ENCODE assay signal across 8 cellular contexts in genomic region chr9:88077071-88077617, GRCh38.
DNase-seq lines count a peak whose midpoint lies in the region; ATAC-seq and TF ChIP-seq lines count a peak whose summit lies in the region.

No MANE protein-coding gene starts in this region.

- H3K4me1 ChIP-seq in adipocyte (ENCODE audit: control insufficient read depth, insufficient read depth, low read length), result peaks cover 5% of the 10 kb centered on the region
- peaks cover 4% of the 10 kb centered on the region; the same call in 1 of the 2 replicates for H3K4me1 ChIP-seq in iPS-20b (ENCODE audit: insufficient read depth, low read length)

- no peaks in the 10 kb centered on the region for H3K9me3 Mint-ChIP-seq in stimulated activated naive CD8-positive, alpha-beta T cell treated with anti-CD3 and anti-CD28 coated beads, Interleukin-15, amount 100 ng/mL, for 72 hours

- DNase-seq in DMS 273 (lab: John Stamatoyannopoulos, UW; ENCODE audit: unreplicated experiment) (peak; percentile 32), DMS 273 treated with DMSO at 0.1 percent for 48 hours (lab: John Stamatoyannopoulos, UW) (no peak), adipocyte (ENCODE audit: low read depth) (peak; percentile 1), ACHN (no peak), cerebellar cortex (ENCODE audit: low spot score) (no peak)
- no peak for DNase-seq in stimulated activated naive CD8-positive, alpha-beta T cell treated with anti-CD3 and anti-CD28 coated beads, Interleukin-15, amount 100 ng/mL, for 72 hours

- H3K4me1 Mint-ChIP-seq in stimulated activated naive CD8-positive, alpha-beta T cell treated with anti-CD3 and anti-CD28 coated beads, Interleukin-15, amount 100 ng/mL, for 72 hours, result peaks cover 20% of the 10 kb centered on the region

- no peaks in the 10 kb centered on the region for H3K36me3 ChIP-seq in adipocyte (ENCODE audit: control insufficient read depth, insufficient read depth, low read length, severe bottlenecking)
- H3K36me3 ChIP-seq in iPS-20b (ENCODE audit: insufficient read depth, low read depth, low read length), result no peaks in the 10 kb centered on the region

- H3K27me3 Mint-ChIP-seq in stimulated activated naive CD8-positive, alpha-beta T cell treated with anti-CD3 and anti-CD28 coated beads, Interleukin-15, amount 100 ng/mL, for 72 hours, result peaks cover 80% of the 10 kb centered on the region

- no peaks in the 10 kb centered on the region for H3K9me3 ChIP-seq in adipocyte (ENCODE audit: control insufficient read depth, low read length)
- H3K9me3 ChIP-seq in iPS-20b (ENCODE audit: insufficient read depth, low read depth, low read length), result no peaks in the 10 kb centered on the region

- H3K27me3 ChIP-seq in adipocyte (replicated peaks; ENCODE audit: control insufficient read depth, insufficient read depth, low read length), result no peaks in the 10 kb centered on the region
- peaks cover 43% of the 10 kb centered on the region for H3K27me3 ChIP-seq in iPS-20b (ENCODE audit: insufficient read depth, low read length)

- H3K4me3 Mint-ChIP-seq in stimulated activated naive CD8-positive, alpha-beta T cell treated with anti-CD3 and anti-CD28 coated beads, Interleukin-15, amount 100 ng/mL, for 72 hours, result peak overlapping the region; percentile 77 to 82

- no peak overlapping the region for H3K9ac ChIP-seq in adipocyte (ENCODE audit: low read length)
- H3K9ac ChIP-seq in iPS-20b (ENCODE audit: low read depth, low read length), result no peak overlapping the region

- no peak overlapping the region for H3K27ac Mint-ChIP-seq in stimulated activated naive CD8-positive, alpha-beta T cell treated with anti-CD3 and anti-CD28 coated beads, Interleukin-15, amount 100 ng/mL, for 72 hours

- no peak for ATAC-seq in stimulated activated naive CD8-positive, alpha-beta T cell treated with anti-CD3 and anti-CD28 coated beads, Interleukin-15, amount 100 ng/mL, for 72 hours
- no peak for ATAC-seq in GM18505 (IDR thresholded peaks at IDR 0.05; ENCODE audit: unreplicated experiment)

- H3K4me3 ChIP-seq in adipocyte (ENCODE audit: low read length), result peak overlapping the region; percentile 83
- peak overlapping the region; percentile 74; the same call in 1 of the 2 replicates for H3K4me3 ChIP-seq in iPS-20b (ENCODE audit: low read length)

- in situ Hi-C loops in ACHN (cut with HindIII; ENCODE audit: low pct_ligation_motif_present, low pct_unique_long_range_greater_than_20kb, low sequenced_read_pairs), result no loop called here

- H3K27ac ChIP-seq in iPS-20b (ENCODE audit: low read length), result no peak overlapping the region

- no peak for TF ChIP-seq POLR2A in GM18505 (IDR thresholded peaks at IDR 0.05; ENCODE audit: borderline replicate concordance, extremely low read depth, insufficient read depth, insufficient read length)

Comparison
In these comparisons a context has a peak if more than half of its experiments do, and no peak if none do; other contexts are left out.
1. DNase-seq: peak in DMS 273 (single experiment) and adipocyte (single experiment); none in DMS 273 treated with DMSO at 0.1 percent for 48 hours (single experiment), stimulated activated naive CD8-positive, alpha-beta T cell treated with anti-CD3 and anti-CD28 coated beads, Interleukin-15, amount 100 ng/mL, for 72 hours (0 of 2), ACHN (single experiment) and cerebellar cortex (single experiment).